In the genomic region with DNA sequence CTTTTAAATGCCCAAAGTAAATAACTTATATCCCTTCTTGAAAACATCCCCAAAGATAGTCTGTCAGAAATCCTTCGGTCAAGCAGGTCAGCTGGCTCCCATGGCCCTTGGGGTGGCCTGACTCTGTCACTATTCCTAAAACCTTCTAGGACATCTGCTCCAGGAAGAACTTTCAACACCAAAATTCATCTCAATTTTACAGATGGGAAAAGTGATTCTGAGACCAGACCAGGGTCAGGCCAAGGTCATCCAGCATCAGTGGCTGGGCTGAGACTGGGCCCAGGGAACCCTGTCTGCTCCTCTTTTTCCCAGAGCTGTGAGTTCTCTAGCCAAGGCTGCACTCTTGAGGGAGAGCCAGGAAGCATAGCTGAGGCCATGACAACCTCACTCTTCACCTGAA, we compare ENCODE assay signal across 13 cellular contexts. TPM values are rescaled to one million over a fixed set of nuclear protein-coding genes. Genes with fewer than 3 reads are reported as not detected.
A peak's percentile ranks its signal among the peaks of the same experiment; 100 is the strongest.
DNase-seq lines count a peak whose midpoint lies in the region; ATAC-seq, FAIRE-seq and TF ChIP-seq lines count a peak whose summit lies in the region.
"Had no signal": no experiment of that assay in that cellular context is flagged by ENCODE, and none has a peak within 500 bp of the region (broad histone marks: within the 10 kb centered on the region; RNA-seq: fewer than 3 reads in every experiment).

No MANE protein-coding gene starts in this region.

- 85% methylated on average over 1 of the region's 1 CpG for WGBS in A549 (ENCODE audit: missing lambda C conversion rate)
- WGBS in K562 (ENCODE audit: insufficient coverage, low coverage, missing lambda C conversion rate): 87% methylated on average over 1 of the region's 1 CpG
- whole genome bisulfite sequencing in SK-N-SH (ENCODE audit: low lambda C conversion rate): 67% methylated on average over 1 of the region's 1 CpG

- H3K4me2 ChIP-seq in A549: peak overlapping the region; percentile 53
- H3K4me2 ChIP-seq in HCT116 (ENCODE audit: low read length): no peak overlapping the region
- no peak overlapping the region for H3K4me2 ChIP-seq in K562 (ENCODE audit: insufficient read depth, low read length)
- no peak overlapping the region for H3K4me2 ChIP-seq in SK-N-SH

- POLR2A ChIA-PET in A549 (lab: Yijun Ruan, JAX) (no interaction called here), HCT116 (lab: Charles Lee) (no interaction called here), K562 (lab: Yijun Ruan, JAX) (interaction anchor here (1.5 kb wide), 5 partner anchors 10 to 21 kb away, joined by 3 to 8 read pairs (median 4); no protein-coding TSS in a partner anchor), SK-N-SH (lab: Yijun Ruan, JAX) (no interaction called here)

- H3K9ac ChIP-seq in HCT116 (ENCODE audit: low read length): no peak overlapping the region
- H3K9ac ChIP-seq in K562 (ENCODE audit: insufficient read depth in 1 of 2, low read depth in 2 of 2, low read length in 2 of 2): no peak overlapping the region
- no peak overlapping the region for H3K9ac ChIP-seq in SK-N-SH

- ATAC-seq in A549: no peak
- ATAC-seq in HCT116: no peak
- 0 out of 3 replicates have a peak, but pooled peaks have one; percentile 5 for ATAC-seq in K562
- peak; percentile 8 for ATAC-seq in left lobe of liver

- peaks cover 29% of the 10 kb centered on the region for H3K4me1 ChIP-seq in A549
- H3K4me1 ChIP-seq in HCT116 (ENCODE audit: control insufficient read depth in 1 of 2, insufficient read depth in 2 of 2, low read length in 2 of 2): peaks cover 6 to 9% of the 10 kb centered on the region in 2 experiments
- H3K4me1 ChIP-seq in K562 (replicated peaks in 1 of 2; ENCODE audit: control insufficient read depth in 2 of 2, insufficient read depth in 2 of 2, low read length in 2 of 2): peaks cover 15 to 25% of the 10 kb centered on the region in 2 experiments; a peak in 4 of 5 replicates
- H3K4me1 ChIP-seq in SK-N-SH (ENCODE audit: control insufficient read depth in 1 of 2, insufficient read depth in 2 of 2, low read depth in 1 of 2, low read length in 1 of 2): no peaks in the 10 kb centered on the region; a peak in 1 of 4 replicates
- H3K4me1 ChIP-seq: testis had no signal

- no peak for DNase-seq in A549 (ENCODE audit: low read depth in 1 of 2, low spot score in 1 of 2)
- DNase-seq in HCT116 (ENCODE audit: low read depth, low spot score): no peak
- no peak for DNase-seq in K562 (ENCODE audit: extremely low read depth in 1 of 4, low spot score in 3 of 4)
- no peak for DNase-seq in left lobe of liver (ENCODE audit: low spot score)
- no peak for DNase-seq in SK-N-SH
- no peak for DNase-seq in activated effector memory CD4-positive, alpha-beta T cell treated with Interleukin-2 at 50 U/mL for 16 hours
- DNase-seq in AG08396 (ENCODE audit: low spot score): no peak
- DNase-seq in NOMO-1 treated with dmso at 0.1 percent for 144 hours (lab: John Stamatoyannopoulos, UW; ENCODE audit: unreplicated experiment): no peak
- DNase-seq: mesendoderm, MM.1S, SIG-M5, small intestine, testis had no signal

- no peaks in the 10 kb centered on the region for H3K9me1 ChIP-seq in K562 (ENCODE audit: control insufficient read depth, insufficient read depth, low read length)

- H2AFZ ChIP-seq in HCT116 (ENCODE audit: low read depth, low read length, poor library complexity, severe bottlenecking) (no peak overlapping the region), K562 (ENCODE audit: low read depth, low read length) (no peak overlapping the region), SK-N-SH (ENCODE audit: low read depth) (no peak overlapping the region)

- in situ Hi-C loops in K562 (cut with MboI): no loop called here

- no peaks in the 10 kb centered on the region for H3K9me3 ChIP-seq in A549
- no peaks in the 10 kb centered on the region for H3K9me3 ChIP-seq in HCT116 (ENCODE audit: control insufficient read depth in 1 of 2, insufficient read depth in 1 of 2, low read depth in 1 of 2, low read length in 2 of 2)
- H3K9me3 ChIP-seq in K562 (replicated peaks; ENCODE audit: control insufficient read depth, insufficient read depth, low read depth, low read length): no peaks in the 10 kb centered on the region
- no peaks in the 10 kb centered on the region for H3K9me3 ChIP-seq in SK-N-SH
- H3K9me3 ChIP-seq: testis had no signal

- FAIRE-seq in A549 (lab: Jason Lieb, UNC) (no peak), K562 (lab: Jason Lieb, UNC) (no peak)
- FAIRE-seq: small intestine had no signal

- no peaks in the 10 kb centered on the region for H3F3A ChIP-seq in SK-N-SH (replicated peaks; ENCODE audit: insufficient read depth)

- TF ChIP-seq CTCF in A549 (IDR thresholded peaks at IDR 0.05) (no peak), HCT116 (IDR thresholded peaks at IDR 0.05 in 2 of 3, conservative IDR thresholded peaks at IDR 0.05 in 1 of 3; ENCODE audit: borderline replicate concordance in 1 of 3, insufficient read depth in 1 of 3, low read depth in 2 of 3, low read length in 2 of 3) (no peak), K562 (IDR thresholded peaks at IDR 0.05 in 2 of 3, conservative IDR thresholded peaks at IDR 0.05 in 1 of 3; ENCODE audit: insufficient read depth in 2 of 3, low read depth in 1 of 3, low read length in 3 of 3) (no peak), SK-N-SH (IDR thresholded peaks at IDR 0.05) (no peak)

- H3K79me2 ChIP-seq in HCT116 (ENCODE audit: insufficient read depth, low read length) (no peaks in the 10 kb centered on the region), K562 (ENCODE audit: control insufficient read depth, insufficient read depth, low read length) (no peaks in the 10 kb centered on the region), SK-N-SH (ENCODE audit: insufficient read depth) (no peaks in the 10 kb centered on the region)

- H3K27me3 ChIP-seq in HCT116 (ENCODE audit: insufficient read depth, low read length): no peaks in the 10 kb centered on the region
- no peaks in the 10 kb centered on the region; a peak in 1 of 5 replicates for H3K27me3 ChIP-seq in K562 (ENCODE audit: control insufficient read depth in 2 of 2, insufficient read depth in 2 of 2, low read length in 2 of 2)
- no peaks in the 10 kb centered on the region; the same call in 1 of the 2 replicates for H3K27me3 ChIP-seq in SK-N-SH (ENCODE audit: insufficient read depth)
- H3K27me3 ChIP-seq: testis had no signal

- peak overlapping the region in 1 of 2 experiments; percentile 72; a peak in 4 of 6 replicates for H3K27ac ChIP-seq in A549
- no peak overlapping the region for H3K27ac ChIP-seq in HCT116 (ENCODE audit: low read depth, low read length)
- H3K27ac ChIP-seq in K562 (ENCODE audit: extremely low read depth, low read depth, low read length): no peak overlapping the region
- no peak overlapping the region for H3K27ac ChIP-seq in SK-N-SH (ENCODE audit: low read depth in 2 of 2, low read length in 1 of 2)
- H3K27ac ChIP-seq: testis had no signal

- BruUV-seq in HCT116 (replicated peaks; lab: Mats Ljungman, UMichigan): TSS peak; percentile 65
- TSS peak; percentile 71 for BruUV-seq in K562 (replicated peaks; lab: Mats Ljungman, UMichigan)

- RAD21 ChIA-PET in HCT116 (lab: Charles Lee; ENCODE audit: low non-redundant PET in 1 of 2, low total read pairs in 2 of 2, uncharacterized antibody in 2 of 2, unreplicated experiment in 2 of 2): no interaction called here

- TF ChIP-seq RAD21 in A549 (conservative IDR thresholded peaks at IDR 0.05 in 1 of 2, IDR thresholded peaks at IDR 0.05 in 1 of 2) (no peak), HCT116 (IDR thresholded peaks at IDR 0.05; ENCODE audit: low read depth) (no peak), K562 (CRISPR knock-in tag; conservative IDR thresholded peaks at IDR 0.05 in 1 of 2, IDR thresholded peaks at IDR 0.05 in 1 of 2) (no peak), SK-N-SH (IDR thresholded peaks at IDR 0.05; ENCODE audit: low read length) (no peak)

- no peaks in the 10 kb centered on the region for H3K9me2 ChIP-seq in HCT116 (ENCODE audit: insufficient read depth)
- no peaks in the 10 kb centered on the region for H3K9me2 ChIP-seq in SK-N-SH

- intact Hi-C loops in HCT116 (cut with micrococcal nuclease): no loop called here
- intact Hi-C loops in K562 (cut with micrococcal nuclease): no loop called here

- TF ChIP-seq POLR2A in A549 (IDR thresholded peaks at IDR 0.05; ENCODE audit: low read length) (no peak), HCT116 (IDR thresholded peaks at IDR 0.05; ENCODE audit: borderline replicate concordance, extremely low read depth, insufficient read depth, insufficient read length) (no peak), K562 (conservative IDR thresholded peaks at IDR 0.05) (no peak)

- H3K4me3 ChIP-seq in A549: no peak overlapping the region
- no peak overlapping the region for H3K4me3 ChIP-seq in HCT116 (replicated peaks in 1 of 2; ENCODE audit: low read depth in 1 of 2, low read length in 2 of 2)
- H3K4me3 ChIP-seq in K562: no peak overlapping the region
- H3K4me3 ChIP-seq in SK-N-SH (ENCODE audit: low read depth in 2 of 2, low read length in 1 of 2): no peak overlapping the region
- H3K4me3 ChIP-seq: testis had no signal

- TF ChIP-seq EP300 in A549 (IDR thresholded peaks at IDR 0.05) (no peak), K562 (IDR thresholded peaks at IDR 0.05; ENCODE audit: low read length) (no peak), SK-N-SH (IDR thresholded peaks at IDR 0.05; ENCODE audit: borderline replicate concordance in 1 of 2, low read depth in 1 of 2, low read length in 1 of 2) (no peak)

- H4K20me1 ChIP-seq in HCT116 (ENCODE audit: insufficient read depth) (no peaks in the 10 kb centered on the region), K562 (replicated peaks; ENCODE audit: control insufficient read depth, insufficient read depth, low read length) (no peaks in the 10 kb centered on the region), SK-N-SH (ENCODE audit: insufficient read depth) (no peaks in the 10 kb centered on the region)

- no peaks in the 10 kb centered on the region; a peak in 1 of 4 replicates for H3K36me3 ChIP-seq in HCT116 (ENCODE audit: control insufficient read depth in 1 of 2, insufficient read depth in 2 of 2, low read length in 2 of 2)
- H3K36me3 ChIP-seq in K562 (ENCODE audit: control insufficient read depth, insufficient read depth, low read length): peaks cover 67% of the 10 kb centered on the region
- H3K36me3 ChIP-seq in SK-N-SH (replicated peaks in 1 of 2; ENCODE audit: control insufficient read depth in 1 of 2, insufficient read depth in 2 of 2, low read length in 1 of 2): no peaks in the 10 kb centered on the region

- CTCF ChIA-PET in A549 (lab: Yijun Ruan, JAX) (interaction anchor here (0.8 to 2.3 kb wide), 4 partner anchors 10 to 51 kb away, joined by 3 to 6 read pairs (median 4); no protein-coding TSS in a partner anchor), HCT116 (lab: Charles Lee) (no interaction called here), K562 (lab: Yijun Ruan, JAX; ENCODE audit: low intra/inter-chr PET ratio) (no interaction called here), SK-N-SH (lab: Yijun Ruan, JAX) (no interaction called here)

RNA-seq across cellular contexts. Expression of a gene that starts 16.6 kb away (rescaled TPM):
- polyA plus RNA-seq in A549 (2011; rRNA removed) (not detected in 2 replicates), A549 (2017; fragmentation: RNase III; extraction: RNeasy Plus Mini Kit Qiagen cat#74134 plus additional on column Dnase treatment) (not detected in 3 replicates), K562 (2011; rRNA removed) (1.8 and 7.2 TPM in 2 replicates), K562 (2014; fragmentation: Illumina TruSeq; extraction: Trizol) (23.3 and 24.4 TPM in 2 replicates), K562 (2014; fragmentation: Nextera tagmentation; extraction: Ambion mirVana) (10 to 100 TPM; 42.9 to 78.0 TPM), K562 (2014; rRNA removed) (26.6 and 31.8 TPM in 2 replicates), SK-N-SH (2012; rRNA removed) (not detected in 2 replicates)
- 0.03 TPM in 1 of 2 replicates, not detected in the other for polyA plus RNA-seq in A549 (2012; cell fraction: cytosol; rRNA removed)
- polyA plus RNA-seq in A549 (2012; cell fraction: nucleus; rRNA removed): 0.06 TPM in 1 of 2 replicates, not detected in the other
- not detected in 2 replicates for polyA minus RNA-seq in A549 (2011; rRNA and poly(A)+ RNA removed)
- total RNA-seq in HCT116 (2021; ENCODE audit: unreplicated experiment) (0.81 TPM), K562 (2014; rRNA removed) (18.5 and 33.0 TPM in 2 replicates), K562 (2014; rRNA removed; fragmentation: Illumina TruSeq; extraction: Trizol) (23.6 and 29.8 TPM in 2 replicates), K562 (2015; rRNA removed; fragmentation: Illumina TruSeq; extraction: Trizol) (44.8 and 50.1 TPM in 2 replicates), K562 (2021) (16.4 and 30.5 TPM in 2 replicates), left lobe of liver (1.6 TPM)
- polyA plus RNA-seq in HCT116 (2012): 0.17 and 0.59 TPM in 2 replicates
- 1.2 and 1.9 TPM in 2 replicates for total RNA-seq in K562 (2011; cell fraction: chromatin; rRNA removed; ENCODE audit: low replicate concordance)
- 0.50 and 0.92 TPM in 2 replicates for total RNA-seq in K562 (2011; cell fraction: nucleolus; rRNA removed)
- 1.4 and 1.8 TPM in 2 replicates for total RNA-seq in K562 (2011; cell fraction: nucleoplasm; rRNA removed)
- polyA plus RNA-seq in K562 (2011; cell fraction: cytosol; rRNA removed): 2.2 and 5.4 TPM in 2 replicates
- polyA plus RNA-seq in K562 (2011; cell fraction: nucleus; rRNA removed): 1.0 and 2.0 TPM in 2 replicates
- polyA plus RNA-seq in K562 (2012): 39.0 and 49.3 TPM in 2 replicates
- polyA minus RNA-seq in K562 (2011; rRNA and poly(A)+ RNA removed): 0.21 and 1.1 TPM in 2 replicates
- polyA minus RNA-seq in K562 (2011; cell fraction: cytosol; rRNA and poly(A)+ RNA removed): not detected in 2 replicates
- polyA minus RNA-seq in K562 (2011; cell fraction: nucleus; rRNA and poly(A)+ RNA removed): 0.56 TPM in 1 of 2 replicates, not detected in the other
- not detected in 2 replicates for polyA plus RNA-seq in SK-N-SH (2012; cell fraction: cytosol; rRNA removed)
- polyA plus RNA-seq in SK-N-SH (2012; cell fraction: nucleus; rRNA removed): not detected in 2 replicates
- total RNA-seq: testis had no signal

RNA-seq across cellular contexts. Expression of a gene that starts 19.9 kb away (rescaled TPM):
- polyA plus RNA-seq in A549 (2011; rRNA removed) (0.30 TPM in 2 replicates), A549 (2017; fragmentation: RNase III; extraction: RNeasy Plus Mini Kit Qiagen cat#74134 plus additional on column Dnase treatment) (0.12 to 0.22 TPM (median 0.13 TPM) in 3 replicates), K562 (2011; rRNA removed) (141 and 235 TPM in 2 replicates), K562 (2014; fragmentation: Illumina TruSeq; extraction: Trizol) (244 and 281 TPM in 2 replicates), K562 (2014; fragmentation: Nextera tagmentation; extraction: Ambion mirVana) (100 to 1,000 TPM in 1 of 2 experiments, 10 to 100 TPM in 1; 63.7 to 216 TPM), K562 (2014; rRNA removed) (139 and 160 TPM in 2 replicates), SK-N-SH (2012; rRNA removed) (4.1 and 4.7 TPM in 2 replicates)
- 0.19 and 0.30 TPM in 2 replicates for polyA plus RNA-seq in A549 (2012; cell fraction: cytosol; rRNA removed)
- 0.52 and 1.5 TPM in 2 replicates for polyA plus RNA-seq in A549 (2012; cell fraction: nucleus; rRNA removed)
- polyA minus RNA-seq in A549 (2011; rRNA and poly(A)+ RNA removed): 0.33 and 0.83 TPM in 2 replicates
- total RNA-seq in HCT116 (2021; ENCODE audit: unreplicated experiment) (36.9 TPM), K562 (2014; rRNA removed) (98.9 and 141 TPM in 2 replicates), K562 (2014; rRNA removed; fragmentation: Illumina TruSeq; extraction: Trizol) (120 and 132 TPM in 2 replicates), K562 (2015; rRNA removed; fragmentation: Illumina TruSeq; extraction: Trizol) (135 and 143 TPM in 2 replicates), K562 (2021) (254 and 257 TPM in 2 replicates), left lobe of liver (127 TPM)
- 16.7 and 20.8 TPM in 2 replicates for polyA plus RNA-seq in HCT116 (2012)
- 241 and 427 TPM in 2 replicates for total RNA-seq in K562 (2011; cell fraction: chromatin; rRNA removed; ENCODE audit: low replicate concordance)
- total RNA-seq in K562 (2011; cell fraction: nucleolus; rRNA removed): 393 and 402 TPM in 2 replicates
- total RNA-seq in K562 (2011; cell fraction: nucleoplasm; rRNA removed): 340 and 369 TPM in 2 replicates
- polyA plus RNA-seq in K562 (2011; cell fraction: cytosol; rRNA removed): 358 and 452 TPM in 2 replicates
- 327 and 364 TPM in 2 replicates for polyA plus RNA-seq in K562 (2011; cell fraction: nucleus; rRNA removed)
- 192 and 193 TPM in 2 replicates for polyA plus RNA-seq in K562 (2012)
- 162 and 237 TPM in 2 replicates for polyA minus RNA-seq in K562 (2011; rRNA and poly(A)+ RNA removed)
- 86.6 and 143 TPM in 2 replicates for polyA minus RNA-seq in K562 (2011; cell fraction: cytosol; rRNA and poly(A)+ RNA removed)
- polyA minus RNA-seq in K562 (2011; cell fraction: nucleus; rRNA and poly(A)+ RNA removed): 116 and 125 TPM in 2 replicates
- 2.4 and 4.4 TPM in 2 replicates for polyA plus RNA-seq in SK-N-SH (2012; cell fraction: cytosol; rRNA removed)
- 5.0 and 7.0 TPM in 2 replicates for polyA plus RNA-seq in SK-N-SH (2012; cell fraction: nucleus; rRNA removed)

RNA-seq across cellular contexts. Expression of a gene that starts 26.1 kb away (rescaled TPM):
- polyA plus RNA-seq in A549 (2011; rRNA removed): not detected in 2 replicates
- not detected in 2 replicates for polyA plus RNA-seq in A549 (2012; cell fraction: cytosol; rRNA removed)
- polyA plus RNA-seq in A549 (2012; cell fraction: nucleus; rRNA removed): not detected in 2 replicates
- polyA plus RNA-seq in A549 (2017; fragmentation: RNase III; extraction: RNeasy Plus Mini Kit Qiagen cat#74134 plus additional on column Dnase treatment): not detected in 3 replicates
- polyA minus RNA-seq in A549 (2011; rRNA and poly(A)+ RNA removed): not detected in 2 replicates
- not detected for total RNA-seq in HCT116 (2021; ENCODE audit: unreplicated experiment)
- polyA plus RNA-seq in HCT116 (2012): not detected in 2 replicates
- total RNA-seq in K562 (2011; cell fraction: chromatin; rRNA removed; ENCODE audit: low replicate concordance): not detected in 2 replicates
- total RNA-seq in K562 (2011; cell fraction: nucleolus; rRNA removed): not detected in 2 replicates
- not detected in 2 replicates for total RNA-seq in K562 (2011; cell fraction: nucleoplasm; rRNA removed)
- not detected in 2 replicates for total RNA-seq in K562 (2014; rRNA removed)
- total RNA-seq in K562 (2014; rRNA removed; fragmentation: Illumina TruSeq; extraction: Trizol): not detected in 2 replicates
- 0.18 TPM in 1 of 2 replicates, not detected in the other for total RNA-seq in K562 (2015; rRNA removed; fragmentation: Illumina TruSeq; extraction: Trizol)
- not detected in 2 replicates for total RNA-seq in K562 (2021)
- polyA plus RNA-seq in K562 (2011; rRNA removed): not detected in 2 replicates
- polyA plus RNA-seq in K562 (2011; cell fraction: cytosol; rRNA removed): 0.07 TPM in 1 of 2 replicates, not detected in the other
- polyA plus RNA-seq in K562 (2011; cell fraction: nucleus; rRNA removed): not detected in 2 replicates
- polyA plus RNA-seq in K562 (2012): not detected in 2 replicates
- not detected in 2 replicates for polyA plus RNA-seq in K562 (2014; fragmentation: Illumina TruSeq; extraction: Trizol)
- polyA plus RNA-seq in K562 (2014; fragmentation: Nextera tagmentation; extraction: Ambion mirVana): under 1 TPM; 0.38 to 0.55 TPM
- not detected in 2 replicates for polyA plus RNA-seq in K562 (2014; rRNA removed)
- polyA minus RNA-seq in K562 (2011; rRNA and poly(A)+ RNA removed): not detected in 2 replicates
- not detected in 2 replicates for polyA minus RNA-seq in K562 (2011; cell fraction: cytosol; rRNA and poly(A)+ RNA removed)
- polyA minus RNA-seq in K562 (2011; cell fraction: nucleus; rRNA and poly(A)+ RNA removed): not detected in 2 replicates
- total RNA-seq in left lobe of liver: not detected
- not detected in 2 replicates for polyA plus RNA-seq in SK-N-SH (2012; rRNA removed)
- not detected in 2 replicates for polyA plus RNA-seq in SK-N-SH (2012; cell fraction: cytosol; rRNA removed)
- not detected in 2 replicates for polyA plus RNA-seq in SK-N-SH (2012; cell fraction: nucleus; rRNA removed)
- total RNA-seq: testis had no signal
- polyA plus RNA-seq: small intestine had no signal

RNA-seq across cellular contexts. Expression of a gene that starts 53.3 kb away (rescaled TPM):
- 9.2 and 10.6 TPM in 2 replicates for polyA plus RNA-seq in A549 (2011; rRNA removed)
- 60.9 and 116 TPM in 2 replicates for polyA plus RNA-seq in A549 (2012; cell fraction: cytosol; rRNA removed)
- 56.5 and 87.5 TPM in 2 replicates for polyA plus RNA-seq in A549 (2012; cell fraction: nucleus; rRNA removed)
- polyA plus RNA-seq in A549 (2017; fragmentation: RNase III; extraction: RNeasy Plus Mini Kit Qiagen cat#74134 plus additional on column Dnase treatment): 23.7 to 27.4 TPM (median 25.8 TPM) in 3 replicates
- 4.1 and 8.9 TPM in 2 replicates for polyA minus RNA-seq in A549 (2011; rRNA and poly(A)+ RNA removed)
- 24.0 TPM for total RNA-seq in HCT116 (2021; ENCODE audit: unreplicated experiment)
- 28.1 and 30.0 TPM in 2 replicates for polyA plus RNA-seq in HCT116 (2012)
- not detected in 2 replicates for total RNA-seq in K562 (2011; cell fraction: chromatin; rRNA removed; ENCODE audit: low replicate concordance)
- 0.50 and 0.53 TPM in 2 replicates for total RNA-seq in K562 (2011; cell fraction: nucleolus; rRNA removed)
- total RNA-seq in K562 (2011; cell fraction: nucleoplasm; rRNA removed): 0.46 and 1.2 TPM in 2 replicates
- total RNA-seq in K562 (2014; rRNA removed): 0.29 TPM in 1 of 2 replicates, not detected in the other
- not detected in 2 replicates for total RNA-seq in K562 (2014; rRNA removed; fragmentation: Illumina TruSeq; extraction: Trizol)
- total RNA-seq in K562 (2015; rRNA removed; fragmentation: Illumina TruSeq; extraction: Trizol): 0.07 TPM in 1 of 2 replicates, not detected in the other
- 1.8 and 1.9 TPM in 2 replicates for total RNA-seq in K562 (2021)
- polyA plus RNA-seq in K562 (2011; rRNA removed): 0.06 and 0.30 TPM in 2 replicates
- polyA plus RNA-seq in K562 (2011; cell fraction: cytosol; rRNA removed): 0.07 and 0.21 TPM in 2 replicates
- polyA plus RNA-seq in K562 (2011; cell fraction: nucleus; rRNA removed): 0.25 and 0.47 TPM in 2 replicates
- 1.5 and 5.3 TPM in 2 replicates for polyA plus RNA-seq in K562 (2012)
- 0.34 and 1.1 TPM in 2 replicates for polyA plus RNA-seq in K562 (2014; fragmentation: Illumina TruSeq; extraction: Trizol)
- polyA plus RNA-seq in K562 (2014; fragmentation: Nextera tagmentation; extraction: Ambion mirVana): not detected
- polyA plus RNA-seq in K562 (2014; rRNA removed): 0.69 and 0.82 TPM in 2 replicates
- polyA minus RNA-seq in K562 (2011; rRNA and poly(A)+ RNA removed): not detected in 2 replicates
- not detected in 2 replicates for polyA minus RNA-seq in K562 (2011; cell fraction: cytosol; rRNA and poly(A)+ RNA removed)
- 0.54 TPM in 1 of 2 replicates, not detected in the other for polyA minus RNA-seq in K562 (2011; cell fraction: nucleus; rRNA and poly(A)+ RNA removed)
- total RNA-seq in left lobe of liver: 22.0 TPM
- 0.08 and 0.30 TPM in 2 replicates for polyA plus RNA-seq in SK-N-SH (2012; rRNA removed)
- 0.13 and 0.39 TPM in 2 replicates for polyA plus RNA-seq in SK-N-SH (2012; cell fraction: cytosol; rRNA removed)
- polyA plus RNA-seq in SK-N-SH (2012; cell fraction: nucleus; rRNA removed): 0.26 and 0.65 TPM in 2 replicates

Comparison
In these comparisons a context has a peak if more than half of its experiments do, and no peak if none do; other contexts are left out.
1. ATAC-seq: peak in K562 (single experiment) and left lobe of liver (single experiment); none in A549 (0 of 2) and HCT116 (single experiment).